ENCODE assay signal across 2 cellular contexts in the genomic region with DNA sequence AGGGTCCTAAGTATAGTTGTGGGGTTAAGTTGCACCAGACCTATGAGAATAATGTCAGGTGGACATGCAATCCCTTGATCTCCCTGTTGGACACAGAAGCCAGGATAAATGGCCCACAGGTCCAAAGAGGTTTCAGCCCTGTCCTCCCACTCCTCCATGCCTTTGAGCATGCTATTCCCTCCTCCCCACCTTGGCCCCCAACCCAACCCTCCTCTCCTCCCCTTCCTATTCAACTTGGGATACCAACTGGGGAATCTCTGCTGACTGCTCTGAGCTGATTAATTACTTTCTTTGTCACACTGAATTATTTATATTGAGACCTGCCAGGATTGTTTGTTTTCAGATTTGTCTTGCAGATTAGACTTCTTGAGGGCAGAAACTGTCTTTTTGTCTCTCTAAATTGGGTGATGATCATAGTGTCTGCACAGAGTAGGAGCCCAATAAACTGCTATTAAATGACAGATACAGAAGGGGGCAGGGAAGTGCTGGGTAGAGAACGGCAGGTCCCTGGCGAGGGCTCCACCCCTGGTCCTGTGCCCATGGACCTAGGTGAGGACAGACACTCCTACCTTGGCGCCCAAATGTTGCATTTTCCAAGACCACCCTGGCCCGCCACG.
TF ChIP-seq lines count a peak whose summit lies in the region.

No MANE protein-coding gene starts in this region.

TF ChIP-seq in HCT116, 20 proteins besides CTCF, POLR2A, EP300 and RAD21 (continued from another document):
- TF ChIP-seq, protein P1, sequence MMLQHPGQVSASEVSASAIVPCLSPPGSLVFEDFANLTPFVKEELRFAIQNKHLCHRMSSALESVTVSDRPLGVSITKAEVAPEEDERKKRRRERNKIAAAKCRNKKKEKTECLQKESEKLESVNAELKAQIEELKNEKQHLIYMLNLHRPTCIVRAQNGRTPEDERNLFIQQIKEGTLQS (IDR thresholded peaks at IDR 0.05), result no peak
- no peak for TF ChIP-seq SRF (IDR thresholded peaks at IDR 0.05; ENCODE audit: low read depth)
- TF ChIP-seq CEBPB (IDR thresholded peaks at IDR 0.05; ENCODE audit: low read depth), result no peak
- no peak for TF ChIP-seq POLR2AphosphoS5 (IDR thresholded peaks at IDR 0.05; ENCODE audit: low read depth, low read length)
- no peak for TF ChIP-seq EZH2phosphoT487 (IDR thresholded peaks at IDR 0.05; ENCODE audit: borderline replicate concordance)
- TF ChIP-seq CBX3 (IDR thresholded peaks at IDR 0.05; ENCODE audit: low read depth), result no peak
- no peak for TF ChIP-seq ZFX (IDR thresholded peaks at IDR 0.05)
- TF ChIP-seq, protein P2, sequence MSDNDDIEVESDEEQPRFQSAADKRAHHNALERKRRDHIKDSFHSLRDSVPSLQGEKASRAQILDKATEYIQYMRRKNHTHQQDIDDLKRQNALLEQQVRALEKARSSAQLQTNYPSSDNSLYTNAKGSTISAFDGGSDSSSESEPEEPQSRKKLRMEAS (IDR thresholded peaks at IDR 0.05), result no peak
- no peak for TF ChIP-seq EZH2 (IDR thresholded peaks at IDR 0.05)
TF ChIP-seq in HCT116: peak in this region for 0.

TF ChIP-seq in WTC11, 78 proteins besides CTCF, POLR2A, EP300 and RAD21 (continued from another document):
- TF ChIP-seq, protein P3, sequence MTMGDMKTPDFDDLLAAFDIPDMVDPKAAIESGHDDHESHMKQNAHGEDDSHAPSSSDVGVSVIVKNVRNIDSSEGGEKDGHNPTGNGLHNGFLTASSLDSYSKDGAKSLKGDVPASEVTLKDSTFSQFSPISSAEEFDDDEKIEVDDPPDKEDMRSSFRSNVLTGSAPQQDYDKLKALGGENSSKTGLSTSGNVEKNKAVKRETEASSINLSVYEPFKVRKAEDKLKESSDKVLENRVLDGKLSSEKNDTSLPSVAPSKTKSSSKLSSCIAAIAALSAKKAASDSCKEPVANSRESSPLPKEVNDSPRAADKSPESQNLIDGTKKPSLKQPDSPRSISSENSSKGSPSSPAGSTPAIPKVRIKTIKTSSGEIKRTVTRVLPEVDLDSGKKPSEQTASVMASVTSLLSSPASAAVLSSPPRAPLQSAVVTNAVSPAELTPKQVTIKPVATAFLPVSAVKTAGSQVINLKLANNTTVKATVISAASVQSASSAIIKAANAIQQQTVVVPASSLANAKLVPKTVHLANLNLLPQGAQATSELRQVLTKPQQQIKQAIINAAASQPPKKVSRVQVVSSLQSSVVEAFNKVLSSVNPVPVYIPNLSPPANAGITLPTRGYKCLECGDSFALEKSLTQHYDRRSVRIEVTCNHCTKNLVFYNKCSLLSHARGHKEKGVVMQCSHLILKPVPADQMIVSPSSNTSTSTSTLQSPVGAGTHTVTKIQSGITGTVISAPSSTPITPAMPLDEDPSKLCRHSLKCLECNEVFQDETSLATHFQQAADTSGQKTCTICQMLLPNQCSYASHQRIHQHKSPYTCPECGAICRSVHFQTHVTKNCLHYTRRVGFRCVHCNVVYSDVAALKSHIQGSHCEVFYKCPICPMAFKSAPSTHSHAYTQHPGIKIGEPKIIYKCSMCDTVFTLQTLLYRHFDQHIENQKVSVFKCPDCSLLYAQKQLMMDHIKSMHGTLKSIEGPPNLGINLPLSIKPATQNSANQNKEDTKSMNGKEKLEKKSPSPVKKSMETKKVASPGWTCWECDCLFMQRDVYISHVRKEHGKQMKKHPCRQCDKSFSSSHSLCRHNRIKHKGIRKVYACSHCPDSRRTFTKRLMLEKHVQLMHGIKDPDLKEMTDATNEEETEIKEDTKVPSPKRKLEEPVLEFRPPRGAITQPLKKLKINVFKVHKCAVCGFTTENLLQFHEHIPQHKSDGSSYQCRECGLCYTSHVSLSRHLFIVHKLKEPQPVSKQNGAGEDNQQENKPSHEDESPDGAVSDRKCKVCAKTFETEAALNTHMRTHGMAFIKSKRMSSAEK (CRISPR knock-in tag; IDR thresholded peaks at IDR 0.05; ENCODE audit: borderline replicate concordance), result no peak
- TF ChIP-seq, protein P4, sequence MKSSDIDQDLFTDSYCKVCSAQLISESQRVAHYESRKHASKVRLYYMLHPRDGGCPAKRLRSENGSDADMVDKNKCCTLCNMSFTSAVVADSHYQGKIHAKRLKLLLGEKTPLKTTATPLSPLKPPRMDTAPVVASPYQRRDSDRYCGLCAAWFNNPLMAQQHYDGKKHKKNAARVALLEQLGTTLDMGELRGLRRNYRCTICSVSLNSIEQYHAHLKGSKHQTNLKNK (CRISPR knock-in tag; IDR thresholded peaks at IDR 0.05), result peak; percentile 70; the same call in 1 of the 2 replicates
